In the genomic region with DNA sequence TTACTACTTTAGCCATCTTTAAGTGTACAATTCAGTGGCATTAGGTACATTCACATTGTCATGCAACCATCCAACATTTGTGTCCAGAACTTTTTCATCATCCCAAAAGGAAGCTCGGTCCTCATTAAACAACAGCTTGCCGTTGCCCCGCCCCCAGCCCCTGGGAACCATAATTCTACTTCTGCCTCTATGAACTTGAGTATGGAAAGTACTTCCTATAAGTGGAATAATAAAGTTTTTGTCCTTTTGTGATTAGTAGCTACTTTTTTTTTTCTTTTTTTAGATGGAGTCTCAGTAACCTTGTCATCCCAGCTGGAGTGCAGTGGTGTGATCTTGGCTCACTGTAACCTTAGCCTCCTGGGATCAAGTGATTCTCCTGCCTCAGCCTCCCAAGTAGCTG, we compare ENCODE assay signal across 25 cellular contexts. TPM values are rescaled to one million over a fixed set of nuclear protein-coding genes. Genes with fewer than 3 reads are reported as not detected.
DNase-seq lines count a peak whose midpoint lies in the region; ATAC-seq and TF ChIP-seq lines count a peak whose summit lies in the region.
"Had no signal": no experiment of that assay in that cellular context is flagged by ENCODE, and none has a peak within 500 bp of the region (broad histone marks: within the 10 kb centered on the region; RNA-seq: fewer than 3 reads in every experiment).

No MANE protein-coding gene starts in this region.

- no peak for TF ChIP-seq EP300 in sigmoid colon (IDR thresholded peaks at IDR 0.05)

- ATAC-seq in left cardiac atrium, result no peak
- ATAC-seq in left ventricle myocardium superior, result no peak
- no peak for ATAC-seq in lower lobe of right lung
- ATAC-seq: A549, GM12878 had no signal

- in situ Hi-C loops in KBM-7 (cut with MboI; ENCODE audit: low pct_unique_long_range_greater_than_20kb, low sequenced_read_pairs), result no loop called here

- WGBS in sigmoid colon, 2 donors, result 83 to 91% methylated on average over 3 of the region's 3 CpGs

- H3K27me3 ChIP-seq in lower lobe of right lung (ENCODE audit: low read depth) (no peaks in the 10 kb centered on the region), sigmoid colon (no peaks in the 10 kb centered on the region)
- H3K27me3 ChIP-seq: BE2C; BLaER1 treated with 17β-estradiol and CSF1 and Interleukin-3, amounts not matched to agents 10 nM and 100 nM had no signal

- H3K9me3 ChIP-seq in lower lobe of right lung (no peaks in the 10 kb centered on the region), sigmoid colon (no peaks in the 10 kb centered on the region)
- H3K9me3 ChIP-seq: A549; BE2C; BLaER1 treated with 17β-estradiol and CSF1 and Interleukin-3, amounts not matched to agents 10 nM and 100 nM had no signal

- DNase-seq in left cardiac atrium, result peak; percentile 8
- no peak for DNase-seq in left ventricle myocardium superior
- peak; percentile 13 for DNase-seq in lower lobe of right lung
- peak; percentile 43 for DNase-seq in sigmoid colon
- DNase-seq in stimulated activated CD4-positive, alpha-beta T cell treated with anti-CD3 and anti-CD28 coated beads, Interleukin-2, amount 100 ng/mL, for 48 hours, result no peak
- no peak for DNase-seq in KBM-7
- DNase-seq in NCI-H2029 treated with DMSO at 0.1 percent for 48 hours (lab: John Stamatoyannopoulos, UW), result no peak
- DNase-seq: 8988T; ACHN; AML-193; BE2C; CD4-positive, alpha-beta T cell; DMS 273 treated with DMSO at 0.1 percent for 48 hours; DMS79; EL; GDM1; GM23248; H7; HCEC 1CT had no signal

- no peak for TF ChIP-seq CTCF in lower lobe of right lung (IDR thresholded peaks at IDR 0.05)
- no peak for TF ChIP-seq CTCF in sigmoid colon (IDR thresholded peaks at IDR 0.05)

- intact Hi-C loops in left cardiac atrium (cut with DNase I) (no loop called here), left ventricle myocardium superior (cut with micrococcal nuclease) (no loop called here), lower lobe of right lung (cut with DNase I) (no loop called here), sigmoid colon (cut with DNase I) (no loop called here)

- no peak overlapping the region for H3K4me3 ChIP-seq in lower lobe of right lung
- no peak overlapping the region for H3K4me3 ChIP-seq in sigmoid colon
- H3K4me3 ChIP-seq: A549; BLaER1 treated with 17β-estradiol and CSF1 and Interleukin-3, amounts not matched to agents 10 nM and 100 nM; GM12878; GM23248 had no signal

- H3K4me1 ChIP-seq in lower lobe of right lung (peaks cover 18% of the 10 kb centered on the region), sigmoid colon (peaks cover 0 to 24% (median 19%) of the 10 kb centered on the region in 4 donors)
- H3K4me1 ChIP-seq: A549, BE2C had no signal

- H3K36me3 ChIP-seq in lower lobe of right lung, result peaks cover 17% of the 10 kb centered on the region
- H3K36me3 ChIP-seq in sigmoid colon, result peaks cover 0 to 6% (median 0%) of the 10 kb centered on the region in 4 donors
- H3K36me3 ChIP-seq: BE2C had no signal

- H3K27ac ChIP-seq in lower lobe of right lung (no peak overlapping the region), sigmoid colon (no peak overlapping the region)
- H3K27ac ChIP-seq: A549; BLaER1 treated with 17β-estradiol and CSF1 and Interleukin-3, amounts not matched to agents 10 nM and 100 nM; GM23248 had no signal

- no peak for TF ChIP-seq POLR2A in sigmoid colon (IDR thresholded peaks at IDR 0.05)

RNA-seq across cellular contexts. Expression of gene GBGT1, which starts 5.0 kb away (rescaled TPM):
- total RNA-seq in left cardiac atrium (10 to 100 TPM; 10.8 to 12.8 TPM), left ventricle myocardium superior (6.2 TPM), lower lobe of right lung (38.5 TPM), sigmoid colon (10 to 100 TPM in 3 of 4 donors, 1 to 10 TPM in 1; 8.9 to 31.1 (median 19.2) TPM)
- polyA plus RNA-seq in sigmoid colon, result 1 to 10 TPM; 4.2 to 9.9 (median 5.4) TPM
- polyA plus RNA-seq: CD8-positive, alpha-beta memory T cell had no signal

RNA-seq across cellular contexts. Expression of gene RALGDS, which starts 37.7 kb away (rescaled TPM):
- total RNA-seq in left cardiac atrium, result 10 to 100 TPM; 27.0 to 29.3 TPM
- total RNA-seq in left ventricle myocardium superior, result 33.1 TPM
- total RNA-seq in lower lobe of right lung, result 71.1 TPM
- total RNA-seq in sigmoid colon, result 10 to 100 TPM; 35.2 to 52.7 (median 39.6) TPM
- polyA plus RNA-seq in sigmoid colon, result 10 to 100 TPM; 27.6 to 49.7 (median 32.1) TPM

RNA-seq across cellular contexts. Expression of gene OBP2B, which starts 50.4 kb away (rescaled TPM):
- not detected for total RNA-seq in left cardiac atrium
- not detected for total RNA-seq in left ventricle myocardium superior
- total RNA-seq in lower lobe of right lung, result not detected
- not detected for total RNA-seq in sigmoid colon
- not detected for polyA plus RNA-seq in sigmoid colon
- total RNA-seq: CD4-positive, alpha-beta T cell; CD8-positive, alpha-beta memory T cell; GM12878; GM23248; H1; H7 had no signal
- polyA plus RNA-seq: A549; CD14-positive monocyte; CD8-positive, alpha-beta memory T cell; GM12878; GM23248; H1 had no signal

Comparison
In these comparisons a context has a peak if more than half of its experiments do, and no peak if none do; other contexts are left out.
1. DNase-seq: peak in left cardiac atrium (single experiment), lower lobe of right lung (single experiment) and sigmoid colon (single experiment); none in left ventricle myocardium superior (single experiment), stimulated activated CD4-positive, alpha-beta T cell treated with anti-CD3 and anti-CD28 coated beads, Interleukin-2, amount 100 ng/mL, for 48 hours (0 of 2), KBM-7 (single experiment) and NCI-H2029 treated with DMSO at 0.1 percent for 48 hours (single experiment).